ENCODE assay signal across 21 cellular contexts in genomic region chr1:220687809-220688208, GRCh38.
"Had no signal": no experiment of that assay in that cellular context is flagged by ENCODE, and none has a peak within 500 bp of the region (broad histone marks: within the 10 kb centered on the region; RNA-seq: fewer than 3 reads in every experiment).

No MANE protein-coding gene starts in this region.

- H3K9me3 ChIP-seq: MG63 had no signal

- H3K4me3 ChIP-seq: MG63 had no signal

- ATAC-seq: Panc1, PC-3 had no signal

- H3K27me3 Mint-ChIP-seq: IgD-negative memory B cell had no signal

- DNase-seq: KBM-7, MG63, NCI-H1092, NCI-H1105 treated with DMSO at 0.1 percent for 48 hours, NCI-H1417 treated with DMSO at 0.1 percent for 48 hours, NCI-H146, NCI-H1694 treated with DMSO at 0.1 percent for 48 hours, NCI-H1930, NCI-H2081, NCI-H2107, NCI-H2227 treated with DMSO at 0.1 percent for 48 hours, NCI-H510A, NCI-H524 treated with DMSO at 0.1 percent for 48 hours, NCI-H69, NCI-H774, PC-3, SHP77 had no signal

- H3K27ac Mint-ChIP-seq: IgD-negative memory B cell had no signal

- H3K9me3 Mint-ChIP-seq: IgD-negative memory B cell had no signal

- H3K36me3 ChIP-seq: MG63 had no signal

- H3K27ac ChIP-seq: HL-60, RWPE1 had no signal
